ENCODE assay signal across 3 cellular contexts in the genomic region with DNA sequence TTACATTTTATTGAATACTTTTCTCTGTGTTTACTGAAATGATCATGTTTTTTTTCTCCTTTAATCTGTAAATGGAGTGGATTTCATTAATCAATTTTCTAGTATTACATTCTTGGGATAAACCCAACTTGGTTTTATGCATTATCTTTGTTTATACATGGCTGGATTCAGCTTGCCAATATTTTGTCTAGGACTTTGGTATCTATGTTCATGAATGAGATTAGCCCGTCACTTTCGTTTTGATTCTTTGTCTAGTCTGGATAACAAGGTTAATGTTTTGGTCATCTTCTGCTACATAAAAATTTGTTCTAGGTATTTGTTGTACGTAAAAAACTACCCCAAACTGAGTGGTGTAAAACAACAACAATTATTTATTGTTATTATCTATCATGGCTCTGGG.
TF ChIP-seq lines count a peak whose summit lies in the region.

No MANE protein-coding gene starts in this region.

TF ChIP-seq in liver, 16 proteins besides CTCF, POLR2A, EP300 and RAD21 (continued from another document):
- peak; percentile 32 to 48 for TF ChIP-seq HNF4A (conservative IDR thresholded peaks at IDR 0.05)
- peak; percentile 11 for TF ChIP-seq SP1 (IDR thresholded peaks at IDR 0.05)
TF ChIP-seq in liver: peak in this region for 3.

TF ChIP-seq in HepG2, 621 proteins besides CTCF, POLR2A, EP300 and RAD21 (continued from another document):
- TF ChIP-seq, protein P1, sequence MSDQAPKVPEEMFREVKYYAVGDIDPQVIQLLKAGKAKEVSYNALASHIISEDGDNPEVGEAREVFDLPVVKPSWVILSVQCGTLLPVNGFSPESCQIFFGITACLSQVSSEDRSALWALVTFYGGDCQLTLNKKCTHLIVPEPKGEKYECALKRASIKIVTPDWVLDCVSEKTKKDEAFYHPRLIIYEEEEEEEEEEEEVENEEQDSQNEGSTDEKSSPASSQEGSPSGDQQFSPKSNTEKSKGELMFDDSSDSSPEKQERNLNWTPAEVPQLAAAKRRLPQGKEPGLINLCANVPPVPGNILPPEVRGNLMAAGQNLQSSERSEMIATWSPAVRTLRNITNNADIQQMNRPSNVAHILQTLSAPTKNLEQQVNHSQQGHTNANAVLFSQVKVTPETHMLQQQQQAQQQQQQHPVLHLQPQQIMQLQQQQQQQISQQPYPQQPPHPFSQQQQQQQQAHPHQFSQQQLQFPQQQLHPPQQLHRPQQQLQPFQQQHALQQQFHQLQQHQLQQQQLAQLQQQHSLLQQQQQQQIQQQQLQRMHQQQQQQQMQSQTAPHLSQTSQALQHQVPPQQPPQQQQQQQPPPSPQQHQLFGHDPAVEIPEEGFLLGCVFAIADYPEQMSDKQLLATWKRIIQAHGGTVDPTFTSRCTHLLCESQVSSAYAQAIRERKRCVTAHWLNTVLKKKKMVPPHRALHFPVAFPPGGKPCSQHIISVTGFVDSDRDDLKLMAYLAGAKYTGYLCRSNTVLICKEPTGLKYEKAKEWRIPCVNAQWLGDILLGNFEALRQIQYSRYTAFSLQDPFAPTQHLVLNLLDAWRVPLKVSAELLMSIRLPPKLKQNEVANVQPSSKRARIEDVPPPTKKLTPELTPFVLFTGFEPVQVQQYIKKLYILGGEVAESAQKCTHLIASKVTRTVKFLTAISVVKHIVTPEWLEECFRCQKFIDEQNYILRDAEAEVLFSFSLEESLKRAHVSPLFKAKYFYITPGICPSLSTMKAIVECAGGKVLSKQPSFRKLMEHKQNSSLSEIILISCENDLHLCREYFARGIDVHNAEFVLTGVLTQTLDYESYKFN (CRISPR knock-in tag; conservative IDR thresholded peaks at IDR 0.05): no peak
- TF ChIP-seq IKZF1 (IDR thresholded peaks at IDR 0.05) (no peak), ZSCAN21 (CRISPR knock-in tag; IDR thresholded peaks at IDR 0.05; ENCODE audit: borderline replicate concordance) (no peak), YEATS2 (CRISPR knock-in tag; IDR thresholded peaks at IDR 0.05; ENCODE audit: borderline replicate concordance) (no peak), ZNF446 (CRISPR knock-in tag; IDR thresholded peaks at IDR 0.05) (no peak), KLF13 (CRISPR knock-in tag; IDR thresholded peaks at IDR 0.05) (no peak), ZNF672 (CRISPR knock-in tag; IDR thresholded peaks at IDR 0.05) (no peak), CBFB (CRISPR knock-in tag; IDR thresholded peaks at IDR 0.05) (no peak), ZNF543 (CRISPR knock-in tag; IDR thresholded peaks at IDR 0.05) (no peak), JUNB (CRISPR knock-in tag; IDR thresholded peaks at IDR 0.05; ENCODE audit: borderline replicate concordance) (no peak), EZH2 (conservative IDR thresholded peaks at IDR 0.05; ENCODE audit: low read depth, low read length) (no peak)
- TF ChIP-seq, protein P2, sequence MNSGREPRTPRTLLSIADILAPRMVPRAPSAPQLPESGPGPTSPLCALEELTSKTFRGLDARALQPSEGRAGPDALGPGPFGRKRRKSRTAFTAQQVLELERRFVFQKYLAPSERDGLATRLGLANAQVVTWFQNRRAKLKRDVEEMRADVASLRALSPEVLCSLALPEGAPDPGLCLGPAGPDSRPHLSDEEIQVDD (CRISPR knock-in tag; IDR thresholded peaks at IDR 0.05; ENCODE audit: borderline replicate concordance): no peak
- TF ChIP-seq, protein P3, sequence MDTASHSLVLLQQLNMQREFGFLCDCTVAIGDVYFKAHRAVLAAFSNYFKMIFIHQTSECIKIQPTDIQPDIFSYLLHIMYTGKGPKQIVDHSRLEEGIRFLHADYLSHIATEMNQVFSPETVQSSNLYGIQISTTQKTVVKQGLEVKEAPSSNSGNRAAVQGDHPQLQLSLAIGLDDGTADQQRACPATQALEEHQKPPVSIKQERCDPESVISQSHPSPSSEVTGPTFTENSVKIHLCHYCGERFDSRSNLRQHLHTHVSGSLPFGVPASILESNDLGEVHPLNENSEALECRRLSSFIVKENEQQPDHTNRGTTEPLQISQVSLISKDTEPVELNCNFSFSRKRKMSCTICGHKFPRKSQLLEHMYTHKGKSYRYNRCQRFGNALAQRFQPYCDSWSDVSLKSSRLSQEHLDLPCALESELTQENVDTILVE (CRISPR knock-in tag; IDR thresholded peaks at IDR 0.05): no peak
- TF ChIP-seq, protein P4, sequence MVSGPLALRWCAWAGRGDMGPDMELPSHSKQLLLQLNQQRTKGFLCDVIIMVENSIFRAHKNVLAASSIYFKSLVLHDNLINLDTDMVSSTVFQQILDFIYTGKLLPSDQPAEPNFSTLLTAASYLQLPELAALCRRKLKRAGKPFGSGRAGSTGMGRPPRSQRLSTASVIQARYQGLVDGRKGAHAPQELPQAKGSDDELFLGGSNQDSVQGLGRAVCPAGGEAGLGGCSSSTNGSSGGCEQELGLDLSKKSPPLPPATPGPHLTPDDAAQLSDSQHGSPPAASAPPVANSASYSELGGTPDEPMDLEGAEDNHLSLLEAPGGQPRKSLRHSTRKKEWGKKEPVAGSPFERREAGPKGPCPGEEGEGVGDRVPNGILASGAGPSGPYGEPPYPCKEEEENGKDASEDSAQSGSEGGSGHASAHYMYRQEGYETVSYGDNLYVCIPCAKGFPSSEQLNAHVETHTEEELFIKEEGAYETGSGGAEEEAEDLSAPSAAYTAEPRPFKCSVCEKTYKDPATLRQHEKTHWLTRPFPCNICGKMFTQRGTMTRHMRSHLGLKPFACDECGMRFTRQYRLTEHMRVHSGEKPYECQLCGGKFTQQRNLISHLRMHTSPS (CRISPR knock-in tag; IDR thresholded peaks at IDR 0.05; ENCODE audit: low read depth): no peak

TF ChIP-seq in K562, 482 proteins besides CTCF, POLR2A, EP300 and RAD21 (continued from another document):
- TF ChIP-seq, protein P5, sequence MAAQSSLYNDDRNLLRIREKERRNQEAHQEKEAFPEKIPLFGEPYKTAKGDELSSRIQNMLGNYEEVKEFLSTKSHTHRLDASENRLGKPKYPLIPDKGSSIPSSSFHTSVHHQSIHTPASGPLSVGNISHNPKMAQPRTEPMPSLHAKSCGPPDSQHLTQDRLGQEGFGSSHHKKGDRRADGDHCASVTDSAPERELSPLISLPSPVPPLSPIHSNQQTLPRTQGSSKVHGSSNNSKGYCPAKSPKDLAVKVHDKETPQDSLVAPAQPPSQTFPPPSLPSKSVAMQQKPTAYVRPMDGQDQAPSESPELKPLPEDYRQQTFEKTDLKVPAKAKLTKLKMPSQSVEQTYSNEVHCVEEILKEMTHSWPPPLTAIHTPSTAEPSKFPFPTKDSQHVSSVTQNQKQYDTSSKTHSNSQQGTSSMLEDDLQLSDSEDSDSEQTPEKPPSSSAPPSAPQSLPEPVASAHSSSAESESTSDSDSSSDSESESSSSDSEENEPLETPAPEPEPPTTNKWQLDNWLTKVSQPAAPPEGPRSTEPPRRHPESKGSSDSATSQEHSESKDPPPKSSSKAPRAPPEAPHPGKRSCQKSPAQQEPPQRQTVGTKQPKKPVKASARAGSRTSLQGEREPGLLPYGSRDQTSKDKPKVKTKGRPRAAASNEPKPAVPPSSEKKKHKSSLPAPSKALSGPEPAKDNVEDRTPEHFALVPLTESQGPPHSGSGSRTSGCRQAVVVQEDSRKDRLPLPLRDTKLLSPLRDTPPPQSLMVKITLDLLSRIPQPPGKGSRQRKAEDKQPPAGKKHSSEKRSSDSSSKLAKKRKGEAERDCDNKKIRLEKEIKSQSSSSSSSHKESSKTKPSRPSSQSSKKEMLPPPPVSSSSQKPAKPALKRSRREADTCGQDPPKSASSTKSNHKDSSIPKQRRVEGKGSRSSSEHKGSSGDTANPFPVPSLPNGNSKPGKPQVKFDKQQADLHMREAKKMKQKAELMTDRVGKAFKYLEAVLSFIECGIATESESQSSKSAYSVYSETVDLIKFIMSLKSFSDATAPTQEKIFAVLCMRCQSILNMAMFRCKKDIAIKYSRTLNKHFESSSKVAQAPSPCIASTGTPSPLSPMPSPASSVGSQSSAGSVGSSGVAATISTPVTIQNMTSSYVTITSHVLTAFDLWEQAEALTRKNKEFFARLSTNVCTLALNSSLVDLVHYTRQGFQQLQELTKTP (IDR thresholded peaks at IDR 0.05; ENCODE audit: low read depth in 1 of 2, partially characterized antibody in 2 of 2): no peak
- TF ChIP-seq, protein P6, sequence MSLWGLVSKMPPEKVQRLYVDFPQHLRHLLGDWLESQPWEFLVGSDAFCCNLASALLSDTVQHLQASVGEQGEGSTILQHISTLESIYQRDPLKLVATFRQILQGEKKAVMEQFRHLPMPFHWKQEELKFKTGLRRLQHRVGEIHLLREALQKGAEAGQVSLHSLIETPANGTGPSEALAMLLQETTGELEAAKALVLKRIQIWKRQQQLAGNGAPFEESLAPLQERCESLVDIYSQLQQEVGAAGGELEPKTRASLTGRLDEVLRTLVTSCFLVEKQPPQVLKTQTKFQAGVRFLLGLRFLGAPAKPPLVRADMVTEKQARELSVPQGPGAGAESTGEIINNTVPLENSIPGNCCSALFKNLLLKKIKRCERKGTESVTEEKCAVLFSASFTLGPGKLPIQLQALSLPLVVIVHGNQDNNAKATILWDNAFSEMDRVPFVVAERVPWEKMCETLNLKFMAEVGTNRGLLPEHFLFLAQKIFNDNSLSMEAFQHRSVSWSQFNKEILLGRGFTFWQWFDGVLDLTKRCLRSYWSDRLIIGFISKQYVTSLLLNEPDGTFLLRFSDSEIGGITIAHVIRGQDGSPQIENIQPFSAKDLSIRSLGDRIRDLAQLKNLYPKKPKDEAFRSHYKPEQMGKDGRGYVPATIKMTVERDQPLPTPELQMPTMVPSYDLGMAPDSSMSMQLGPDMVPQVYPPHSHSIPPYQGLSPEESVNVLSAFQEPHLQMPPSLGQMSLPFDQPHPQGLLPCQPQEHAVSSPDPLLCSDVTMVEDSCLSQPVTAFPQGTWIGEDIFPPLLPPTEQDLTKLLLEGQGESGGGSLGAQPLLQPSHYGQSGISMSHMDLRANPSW (CRISPR knock-in tag; IDR thresholded peaks at IDR 0.05): no peak
- TF ChIP-seq NFE2L1 (tag; IDR thresholded peaks at IDR 0.05; ENCODE audit: borderline replicate concordance, low read depth) (no peak), MYNN (IDR thresholded peaks at IDR 0.05) (no peak), MYNN (CRISPR knock-in tag; IDR thresholded peaks at IDR 0.05) (no peak), ZFP1 (CRISPR knock-in tag; IDR thresholded peaks at IDR 0.05) (no peak), ZNF764 (CRISPR knock-in tag; IDR thresholded peaks at IDR 0.05; ENCODE audit: low read depth) (no peak), NUFIP1 (IDR thresholded peaks at IDR 0.05; ENCODE audit: partially characterized antibody) (no peak), ZKSCAN1 (IDR thresholded peaks at IDR 0.05; ENCODE audit: low read depth, low read length) (no peak), CREM (IDR thresholded peaks at IDR 0.05; ENCODE audit: low read depth) (no peak), CSDE1 (IDR thresholded peaks at IDR 0.05) (no peak), ZNF316 (IDR thresholded peaks at IDR 0.05) (no peak), ZNF507 (tag; conservative IDR thresholded peaks at IDR 0.05) (no peak), BCL6 (CRISPR knock-in tag; IDR thresholded peaks at IDR 0.05) (no peak), NFRKB (IDR thresholded peaks at IDR 0.05; ENCODE audit: low read depth) (no peak)
- TF ChIP-seq, protein P7, sequence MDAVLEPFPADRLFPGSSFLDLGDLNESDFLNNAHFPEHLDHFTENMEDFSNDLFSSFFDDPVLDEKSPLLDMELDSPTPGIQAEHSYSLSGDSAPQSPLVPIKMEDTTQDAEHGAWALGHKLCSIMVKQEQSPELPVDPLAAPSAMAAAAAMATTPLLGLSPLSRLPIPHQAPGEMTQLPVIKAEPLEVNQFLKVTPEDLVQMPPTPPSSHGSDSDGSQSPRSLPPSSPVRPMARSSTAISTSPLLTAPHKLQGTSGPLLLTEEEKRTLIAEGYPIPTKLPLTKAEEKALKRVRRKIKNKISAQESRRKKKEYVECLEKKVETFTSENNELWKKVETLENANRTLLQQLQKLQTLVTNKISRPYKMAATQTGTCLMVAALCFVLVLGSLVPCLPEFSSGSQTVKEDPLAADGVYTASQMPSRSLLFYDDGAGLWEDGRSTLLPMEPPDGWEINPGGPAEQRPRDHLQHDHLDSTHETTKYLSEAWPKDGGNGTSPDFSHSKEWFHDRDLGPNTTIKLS (IDR thresholded peaks at IDR 0.05; ENCODE audit: borderline replicate concordance, low read depth): no peak
